Comparison of ENCODE assay signal across 12 cellular contexts in genomic region chr16:70706948-70707465, GRCh38. TPM values are rescaled to one million over a fixed set of nuclear protein-coding genes. Genes with fewer than 3 reads are reported as not detected.
DNase-seq lines count a peak whose midpoint lies in the region; ATAC-seq, FAIRE-seq and TF ChIP-seq lines count a peak whose summit lies in the region.
"Had no signal": no experiment of that assay in that cellular context is flagged by ENCODE, and none has a peak within 500 bp of the region (broad histone marks: within the 10 kb centered on the region; RNA-seq: fewer than 3 reads in every experiment).

No MANE protein-coding gene starts in this region.

- ATAC-seq in GM18517 (IDR thresholded peaks at IDR 0.05; ENCODE audit: unreplicated experiment) = no peak
- ATAC-seq: naive thymus-derived CD8-positive, alpha-beta T cell had no signal

- 59 to 60% methylated on average over 1 to 7 of the region's 7 CpGs for WGBS in transverse colon (ENCODE audit: low coverage in 1 of 2), 2 donors

- dilution Hi-C loops in keratinocyte (cut with MboI; ENCODE audit: extremely low pct_ligation_motif_present, low sequenced_read_pairs) = no loop called here

- FAIRE-seq in keratinocyte (lab: Jason Lieb, UNC) = peak; percentile 98

- H3K9me3 ChIP-seq in keratinocyte (ENCODE audit: control insufficient read depth, low read depth, low read length) = no peaks in the 10 kb centered on the region
- H3K9me3 ChIP-seq in transverse colon = no peaks in the 10 kb centered on the region

- intact Hi-C loops in transverse colon (cut with DNase I; ENCODE audit: low total_unique reads) = no loop called here

- no peaks in the 10 kb centered on the region for H3K9me1 ChIP-seq in keratinocyte (ENCODE audit: control insufficient read depth, extremely low read depth, insufficient read depth, low read length)

- H3K27ac ChIP-seq in keratinocyte (ENCODE audit: control insufficient read depth, insufficient read depth, low read length) (peak overlapping the region; percentile 82), transverse colon (peak overlapping the region; percentile 79 to 87 (median 86))
- H3K27ac ChIP-seq: cardiac muscle cell had no signal

- peak; percentile 38 for TF ChIP-seq EP300 in transverse colon (IDR thresholded peaks at IDR 0.05; ENCODE audit: low read depth)

- H2AFZ ChIP-seq in keratinocyte (ENCODE audit: control insufficient read depth, low read length) = peak overlapping the region; percentile 27

- H3K79me2 ChIP-seq in keratinocyte (ENCODE audit: control insufficient read depth, insufficient read depth, low read length) = no peaks in the 10 kb centered on the region

- peak overlapping the region; percentile 39 for H3K9ac ChIP-seq in keratinocyte (ENCODE audit: control insufficient read depth, extremely low read depth, insufficient read depth, low read length)

- in situ Hi-C loops in T47D (cut with HindIII; ENCODE audit: low pct_unique_long_range_greater_than_20kb, low sequenced_read_pairs) (no loop called here), transverse colon (cut with MboI; ENCODE audit: low pct_ligation_motif_present in 1 of 4, low pct_unique_long_range_greater_than_20kb in 1 of 4, low sequenced_read_pairs in 3 of 4) (no loop called here)

- H3K4me1 ChIP-seq in keratinocyte (ENCODE audit: control insufficient read depth, extremely low read depth, insufficient read depth, low read length) (peaks cover 37% of the 10 kb centered on the region), transverse colon (peaks cover 18 to 55% (median 39%) of the 10 kb centered on the region in 4 donors)

- DNase-seq in HT-29 (ENCODE audit: low spot score) = peak; percentile 45
- peak; percentile 73 to 87 for DNase-seq in T47D (ENCODE audit: low read depth in 1 of 2, low spot score in 1 of 2)
- DNase-seq in keratinocyte (ENCODE audit: low read depth, low spot score) = peak; percentile 92
- DNase-seq in transverse colon = no peak
- no peak for DNase-seq in activated effector memory CD4-positive, alpha-beta T cell treated with anti-CD3 and anti-CD28 coated beads, Interleukin-2, amount 50 U/mL, for 16 hours
- no peak for DNase-seq in NCI-H774 (lab: John Stamatoyannopoulos, UW)
- DNase-seq in cerebellar nuclear complex (lab: John Stamatoyannopoulos, UW) = no peak
- DNase-seq: naive thymus-derived CD8-positive, alpha-beta T cell; NCI-H187 treated with DMSO at 0.1 percent for 48 hours; stimulated activated naive CD4-positive, alpha-beta T cell treated with Interleukin-2 at 50 U/mL for 16 hours had no signal

- H3K4me3 ChIP-seq in keratinocyte (ENCODE audit: control insufficient read depth in 2 of 3, extremely low read depth in 1 of 3, insufficient read depth in 2 of 3, low read depth in 1 of 3, low read length in 3 of 3) (peak overlapping the region in 1 of 3 experiments; percentile 29), transverse colon (no peak overlapping the region)
- H3K4me3 ChIP-seq: cardiac muscle cell had no signal

- no peak for TF ChIP-seq POLR2A in transverse colon (IDR thresholded peaks at IDR 0.05)

- H3K27me3 ChIP-seq in keratinocyte (ENCODE audit: control insufficient read depth, extremely low read depth, insufficient read depth, low read length) (no peaks in the 10 kb centered on the region), transverse colon (no peaks in the 10 kb centered on the region)
- H3K27me3 ChIP-seq: cardiac muscle cell had no signal

- TF ChIP-seq CTCF in keratinocyte (optimal IDR thresholded peaks at IDR 0.05 in 1 of 3, IDR thresholded peaks at IDR 0.05 in 1 of 3, conservative IDR thresholded peaks at IDR 0.05 in 1 of 3; ENCODE audit: extremely low read depth in 1 of 3, insufficient read depth in 2 of 3, low read length in 3 of 3) = no peak
- TF ChIP-seq CTCF in transverse colon (IDR thresholded peaks at IDR 0.05) = no peak

- H3K4me2 ChIP-seq in keratinocyte (ENCODE audit: control insufficient read depth, extremely low read depth, insufficient read depth, low read depth, low read length) = peak overlapping the region; percentile 75

- H4K20me1 ChIP-seq in keratinocyte (ENCODE audit: control insufficient read depth, extremely low read depth, insufficient read depth, low read length) = no peaks in the 10 kb centered on the region

- H3K36me3 ChIP-seq in keratinocyte (ENCODE audit: control insufficient read depth in 2 of 2, extremely low read depth in 1 of 2, insufficient read depth in 2 of 2, low read length in 2 of 2) (no peaks in the 10 kb centered on the region), transverse colon (no peaks in the 10 kb centered on the region)
- H3K36me3 ChIP-seq: cardiac muscle cell had no signal

RNA-seq across cellular contexts. Expression of gene MTSS2, which starts 21.2 kb away (rescaled TPM):
- total RNA-seq in HT-29 (2014; rRNA removed; shearing (Covaris generic)) = 23.0 and 38.1 TPM in 2 replicates
- 13.3 to 22.3 TPM (median 21.8 TPM) in 3 replicates for polyA plus RNA-seq in keratinocyte
- polyA plus RNA-seq in keratinocyte (2011; ENCODE audit: low read depth) = 24.4 TPM
- polyA plus RNA-seq in keratinocyte (2011; cell fraction: cytosol; rRNA removed) = 15.5 and 40.8 TPM in 2 replicates
- polyA plus RNA-seq in keratinocyte (2011; cell fraction: nucleus; rRNA removed) = 38.5 and 49.9 TPM in 2 replicates
- 16.8 and 39.7 TPM in 2 replicates for polyA plus RNA-seq in keratinocyte (2012; ENCODE audit: low replicate concordance)
- 12.8 to 45.1 TPM (median 20.7 TPM) in 3 replicates for polyA minus RNA-seq in keratinocyte
- 52.2 TPM for polyA minus RNA-seq in keratinocyte (2011; cell fraction: cytosol; rRNA and poly(A)+ RNA removed)
- 20.7 and 31.0 TPM in 2 replicates for polyA minus RNA-seq in keratinocyte (2011; cell fraction: nucleus; rRNA and poly(A)+ RNA removed)
- 100 to 1,000 TPM in 1 of 4 donors, 10 to 100 TPM in 3; 13.9 to 149 (median 33.8) TPM for total RNA-seq in transverse colon

Comparison
In these comparisons a context has a peak if more than half of its experiments do, and no peak if none do; other contexts are left out.
1. DNase-seq: peak in HT-29 (single experiment), T47D (2 of 2) and keratinocyte (single experiment); none in transverse colon (single experiment), activated effector memory CD4-positive, alpha-beta T cell treated with anti-CD3 and anti-CD28 coated beads, Interleukin-2, amount 50 U/mL, for 16 hours (single experiment), NCI-H774 (single experiment) and cerebellar nuclear complex (0 of 2).